8 cellular contexts compared by ENCODE assay signal in the genomic region with DNA sequence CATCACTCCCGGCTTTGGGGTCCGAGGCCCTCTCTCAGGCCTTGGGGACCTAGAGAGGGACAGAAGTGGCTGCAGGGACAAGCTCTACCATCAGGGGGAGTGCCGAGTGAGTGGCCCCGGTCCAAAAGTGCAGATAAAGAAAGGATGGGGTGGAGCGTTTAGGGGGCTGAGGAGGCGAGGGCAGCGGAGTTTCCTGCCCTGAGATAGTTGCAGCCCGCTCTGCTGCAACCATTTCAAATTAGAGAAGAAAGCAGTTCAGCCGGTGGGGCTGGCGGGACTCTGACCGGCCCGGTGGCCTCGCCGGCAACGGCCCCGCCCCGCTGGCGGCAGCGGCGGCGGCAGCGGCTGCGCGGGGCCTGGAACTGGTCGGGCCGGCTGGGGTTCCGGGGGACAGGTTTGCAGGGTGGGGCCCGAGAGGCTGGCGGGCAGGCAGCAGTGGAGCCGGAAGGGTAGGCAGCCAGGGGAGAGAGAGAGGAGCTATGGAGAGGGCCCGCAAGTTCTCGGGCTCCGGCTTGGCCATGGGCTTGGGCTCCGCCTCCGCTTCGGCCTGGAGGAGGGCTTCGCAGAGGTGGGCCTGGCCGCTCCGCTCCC. TPM values are rescaled to one million over a fixed set of nuclear protein-coding genes. Genes with fewer than 3 reads are reported as not detected.
DNase-seq lines count a peak whose midpoint lies in the region; ATAC-seq and TF ChIP-seq lines count a peak whose summit lies in the region.

No MANE protein-coding gene starts in this region.

- ATAC-seq in HG03095 (IDR thresholded peaks at IDR 0.05; ENCODE audit: unreplicated experiment), result peak; percentile 36
- peak; percentile 49 to 54 for ATAC-seq in activated T-cell treated with anti-CD3 and anti-CD28 coated beads, Interleukin-2, amount 50 U/mL, for 72 hours (replicated peaks in 1 of 2)

- peaks cover 8 to 11% of the 10 kb centered on the region in 2 donors for H3K36me3 Mint-ChIP-seq in activated T-cell treated with anti-CD3 and anti-CD28 coated beads, Interleukin-2, amount 50 U/mL, for 72 hours (ENCODE audit: insufficient read depth in 2 of 2)
- peaks cover 6% of the 10 kb centered on the region for H3K36me3 Mint-ChIP-seq in neural crest cell (ENCODE audit: low read depth)

- H3K4me3 ChIP-seq in fibroblast of mammary gland (ENCODE audit: control insufficient read depth, low read depth, low read length) (peak overlapping the region; percentile 49), uterus (peak overlapping the region; percentile 40 to 46)

- peak overlapping the region; percentile 31 for H3K27ac Mint-ChIP-seq in activated T-cell treated with anti-CD3 and anti-CD28 coated beads, Interleukin-2, amount 50 U/mL, for 72 hours
- no peak overlapping the region for H3K27ac Mint-ChIP-seq in neural crest cell (ENCODE audit: unreplicated experiment)

- H3K4me1 Mint-ChIP-seq in activated T-cell treated with anti-CD3 and anti-CD28 coated beads, Interleukin-2, amount 50 U/mL, for 72 hours (ENCODE audit: low read depth), result peaks cover 48% of the 10 kb centered on the region
- peaks cover 39% of the 10 kb centered on the region for H3K4me1 Mint-ChIP-seq in neural crest cell

- peak overlapping the region; percentile 86 to 93 for H3K4me3 Mint-ChIP-seq in activated T-cell treated with anti-CD3 and anti-CD28 coated beads, Interleukin-2, amount 50 U/mL, for 72 hours
- peak overlapping the region; percentile 93 for H3K4me3 Mint-ChIP-seq in neural crest cell

- H3K9me3 Mint-ChIP-seq in activated T-cell treated with anti-CD3 and anti-CD28 coated beads, Interleukin-2, amount 50 U/mL, for 72 hours, result no peaks in the 10 kb centered on the region
- H3K9me3 Mint-ChIP-seq in neural crest cell, result no peaks in the 10 kb centered on the region

- H3K27me3 Mint-ChIP-seq in activated T-cell treated with anti-CD3 and anti-CD28 coated beads, Interleukin-2, amount 50 U/mL, for 72 hours (ENCODE audit: low read depth), result peaks cover 21% of the 10 kb centered on the region
- H3K27me3 Mint-ChIP-seq in neural crest cell (ENCODE audit: low read depth), result no peaks in the 10 kb centered on the region

- H3K9me3 ChIP-seq in uterus, result no peaks in the 10 kb centered on the region

- no peaks in the 10 kb centered on the region for H3K27me3 ChIP-seq in uterus

- TF ChIP-seq POLR2A in uterus (IDR thresholded peaks at IDR 0.05), result no peak

- intact Hi-C loops in uterus (cut with DNase I; ENCODE audit: low total_unique reads), result no loop called here

- peak overlapping the region; percentile 70 to 77 for H3K27ac ChIP-seq in uterus

- H3K36me3 ChIP-seq in uterus, result no peaks in the 10 kb centered on the region

- peak; percentile 3 for DNase-seq in NK-92 treated with Interleukin-12 subunit alpha and Interleukin-12 subunit beta, amount 100 ng/mL, for 24 hours (lab: John Stamatoyannopoulos, UW)
- no peak for DNase-seq in NK-92 (lab: John Stamatoyannopoulos, UW; ENCODE audit: unreplicated experiment)
- DNase-seq in NCI-H774 (lab: John Stamatoyannopoulos, UW), result peak; percentile 8
- peak; percentile 72 for DNase-seq in activated T-cell treated with anti-CD3 and anti-CD28 coated beads, Interleukin-2, amount 50 U/mL, for 72 hours
- peak; percentile 26 for DNase-seq in fibroblast of mammary gland (ENCODE audit: low read depth)
- DNase-seq in neural crest cell (ENCODE audit: low read depth, low spot score), result peak; percentile 55
- peak; percentile 57 to 67 for DNase-seq in uterus

- TF ChIP-seq CTCF in fibroblast of mammary gland (conservative IDR thresholded peaks at IDR 0.05; ENCODE audit: control insufficient read depth, insufficient read depth, low read depth, low read length) (peak; percentile 58), neural crest cell (conservative IDR thresholded peaks at IDR 0.05) (peak; percentile 65), uterus (IDR thresholded peaks at IDR 0.05) (peak; percentile 39 to 65 (median 55))

- H3K4me1 ChIP-seq in uterus, result no peaks in the 10 kb centered on the region

RNA-seq across cellular contexts. Expression of gene DLG3, which starts 7.6 kb away (rescaled TPM):
- 10 to 100 TPM; 43.8 to 48.9 TPM for total RNA-seq in activated T-cell treated with anti-CD3 and anti-CD28 coated beads, Interleukin-2, amount 50 U/mL, for 72 hours
- total RNA-seq in neural crest cell (54.3 and 65.6 TPM in 2 replicates), uterus (10 to 100 TPM in 3 of 4 donors, 1 to 10 TPM in 1; 4.9 to 72.6 (median 33.5) TPM)

RNA-seq across cellular contexts. Expression of gene GDPD2, which starts 29.1 kb away (rescaled TPM):
- under 1 TPM in 1 of 2 donors, not detected in 1; 0.12 TPM for total RNA-seq in activated T-cell treated with anti-CD3 and anti-CD28 coated beads, Interleukin-2, amount 50 U/mL, for 72 hours
- total RNA-seq in neural crest cell, result 5.3 and 6.0 TPM in 2 replicates
- under 1 TPM in 1 of 4 donors, not detected in 3; 0.21 TPM for total RNA-seq in uterus
